ENCODE assay signal across 12 cellular contexts in the genomic region with DNA sequence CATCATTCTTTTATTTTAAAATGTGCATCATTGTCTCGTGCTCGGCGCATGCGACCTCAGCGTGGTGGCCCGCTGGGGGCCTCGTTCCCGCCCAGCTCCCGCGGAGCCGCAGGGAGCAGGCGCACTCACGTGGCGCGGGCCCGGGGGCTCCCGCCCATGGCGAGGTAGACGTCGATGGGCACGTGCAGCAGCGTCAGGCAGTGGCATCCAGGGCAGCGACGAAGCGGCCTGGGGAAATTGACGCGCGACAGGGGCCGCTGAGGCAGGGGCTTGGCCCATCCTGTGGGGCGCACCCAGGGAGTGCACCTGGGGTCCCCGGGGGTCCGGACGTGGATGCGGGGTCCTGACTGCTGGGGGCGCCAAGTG. TPM values are rescaled to one million over a fixed set of nuclear protein-coding genes. Genes with fewer than 3 reads are reported as not detected.
DNase-seq lines count a peak whose midpoint lies in the region; ATAC-seq, FAIRE-seq and TF ChIP-seq lines count a peak whose summit lies in the region.
"Had no signal": no experiment of that assay in that cellular context is flagged by ENCODE, and none has a peak within 500 bp of the region (broad histone marks: within the 10 kb centered on the region; RNA-seq: fewer than 3 reads in every experiment).

No MANE protein-coding gene starts in this region.

- H3K4me3 ChIP-seq in DOHH2 (ENCODE audit: low read length) (peak overlapping the region; percentile 37), K562 (no peak overlapping the region), lower lobe of right lung (peak overlapping the region; percentile 44), stomach (peak overlapping the region; percentile 40 to 58 (median 44))
- H3K4me3 ChIP-seq: SK-N-MC had no signal

- H3K9me3 ChIP-seq in DOHH2 (ENCODE audit: control insufficient read depth, insufficient read depth, low read length), result no peaks in the 10 kb centered on the region
- H3K9me3 ChIP-seq in K562 (replicated peaks; ENCODE audit: control insufficient read depth, insufficient read depth, low read depth, low read length), result no peaks in the 10 kb centered on the region
- no peaks in the 10 kb centered on the region for H3K9me3 ChIP-seq in lower lobe of right lung
- H3K9me3 ChIP-seq in stomach, result no peaks in the 10 kb centered on the region

- TF ChIP-seq POLR2A in K562 (conservative IDR thresholded peaks at IDR 0.05) (no peak), stomach (IDR thresholded peaks at IDR 0.05) (no peak)

- ATAC-seq in K562 (no peak), lower lobe of right lung (peak in 1 of 2 donors; percentile 23)

- TF ChIP-seq EP300 in K562 (IDR thresholded peaks at IDR 0.05; ENCODE audit: low read length) (no peak), stomach (IDR thresholded peaks at IDR 0.05) (no peak)

- no peaks in the 10 kb centered on the region for H3K9me2 ChIP-seq in DOHH2 (replicated peaks; ENCODE audit: control insufficient read depth, low read length)

- H3K27me3 ChIP-seq in DOHH2 (ENCODE audit: control insufficient read depth, low read length) (no peaks in the 10 kb centered on the region), K562 (ENCODE audit: control insufficient read depth in 2 of 2, insufficient read depth in 2 of 2, low read length in 2 of 2) (no peaks in the 10 kb centered on the region), lower lobe of right lung (ENCODE audit: low read depth) (no peaks in the 10 kb centered on the region), stomach (no peaks in the 10 kb centered on the region)

- H3K4me2 ChIP-seq in DOHH2 (ENCODE audit: low read length) (peak overlapping the region; percentile 53), K562 (ENCODE audit: insufficient read depth, low read length) (no peak overlapping the region)

- peaks cover 9% of the 10 kb centered on the region; the same call in 1 of the 2 replicates for H3K36me3 ChIP-seq in DOHH2 (ENCODE audit: control insufficient read depth, low read length)
- peaks cover 49% of the 10 kb centered on the region for H3K36me3 ChIP-seq in K562 (ENCODE audit: control insufficient read depth, insufficient read depth, low read length)
- peaks cover 24% of the 10 kb centered on the region for H3K36me3 ChIP-seq in lower lobe of right lung
- H3K36me3 ChIP-seq in stomach, result peaks cover 12 to 34% (median 27%) of the 10 kb centered on the region in 4 donors

- POLR2A ChIA-PET in K562 (lab: Yijun Ruan, JAX), result interaction anchor here (0.5 to 0.6 kb wide), 2 partner anchors 9 to 16 kb away, joined by 3 to 4 read pairs; no protein-coding TSS in a partner anchor

- H3K9ac ChIP-seq in K562 (ENCODE audit: insufficient read depth in 1 of 2, low read depth in 2 of 2, low read length in 2 of 2), result no peak overlapping the region

- no peaks in the 10 kb centered on the region for H4K20me1 ChIP-seq in DOHH2 (ENCODE audit: control insufficient read depth, insufficient read depth, low read depth, low read length)
- H4K20me1 ChIP-seq in K562 (replicated peaks; ENCODE audit: control insufficient read depth, insufficient read depth, low read length), result no peaks in the 10 kb centered on the region

- no peak overlapping the region for H2AFZ ChIP-seq in K562 (ENCODE audit: low read depth, low read length)

- FAIRE-seq in K562 (lab: Jason Lieb, UNC), result no peak

- WGBS in K562 (ENCODE audit: insufficient coverage, low coverage, missing lambda C conversion rate), result 93% methylated on average over 16 of the region's 35 CpGs
- WGBS in stomach, 5 donors, result 50 to 67% (median 61%) methylated on average over 22 to 35 of the region's 35 CpGs

- no peak for DNase-seq in K562 (ENCODE audit: extremely low read depth in 1 of 4, low spot score in 3 of 4)
- no peak for DNase-seq in lower lobe of right lung
- DNase-seq in stomach, result no peak
- DNase-seq in HK-2 (ENCODE audit: unreplicated experiment), result no peak
- no peak for DNase-seq in mesenteric fat pad (ENCODE audit: low spot score)
- no peak for DNase-seq in NCI-H1417 (lab: John Stamatoyannopoulos, UW)
- DNase-seq in SKM-1 (lab: John Stamatoyannopoulos, UW; ENCODE audit: unreplicated experiment), result no peak
- DNase-seq: COR-L47, NCI-H1105, NCI-H82 had no signal

- CTCF ChIA-PET in K562 (lab: Yijun Ruan, JAX; ENCODE audit: low intra/inter-chr PET ratio), result no interaction called here

- H3K27ac ChIP-seq in DOHH2 (ENCODE audit: low read depth, low read length), result no peak overlapping the region
- H3K27ac ChIP-seq in K562 (ENCODE audit: extremely low read depth, low read depth, low read length), result no peak overlapping the region
- H3K27ac ChIP-seq in lower lobe of right lung, result no peak overlapping the region
- peak overlapping the region in 3 of 5 donors; percentile 21 to 73 (median 32) for H3K27ac ChIP-seq in stomach
- H3K27ac ChIP-seq: SK-N-MC had no signal

- H3K4me1 ChIP-seq in DOHH2 (ENCODE audit: control insufficient read depth, low read length), result peaks cover 27% of the 10 kb centered on the region
- peaks cover 0 to 4% of the 10 kb centered on the region in 2 experiments; a peak in 1 of 5 replicates for H3K4me1 ChIP-seq in K562 (replicated peaks in 1 of 2; ENCODE audit: control insufficient read depth in 2 of 2, insufficient read depth in 2 of 2, low read length in 2 of 2)
- peaks cover 15% of the 10 kb centered on the region for H3K4me1 ChIP-seq in lower lobe of right lung
- peaks cover 14 to 26% (median 21%) of the 10 kb centered on the region in 4 donors for H3K4me1 ChIP-seq in stomach

- no peak for TF ChIP-seq CTCF in DOHH2 (IDR thresholded peaks at IDR 0.05; ENCODE audit: low read depth, low read length, poor library complexity, severe bottlenecking)
- no peak for TF ChIP-seq CTCF in K562 (IDR thresholded peaks at IDR 0.05 in 2 of 3, conservative IDR thresholded peaks at IDR 0.05 in 1 of 3; ENCODE audit: insufficient read depth in 2 of 3, low read depth in 1 of 3, low read length in 3 of 3)
- no peak for TF ChIP-seq CTCF in lower lobe of right lung (IDR thresholded peaks at IDR 0.05)
- TF ChIP-seq CTCF in stomach (IDR thresholded peaks at IDR 0.05), result no peak

- H3K79me2 ChIP-seq in DOHH2 (ENCODE audit: control insufficient read depth, low read length) (no peaks in the 10 kb centered on the region), K562 (ENCODE audit: control insufficient read depth, insufficient read depth, low read length) (no peaks in the 10 kb centered on the region)

- H3K9me1 ChIP-seq in K562 (ENCODE audit: control insufficient read depth, insufficient read depth, low read length), result no peaks in the 10 kb centered on the region

- intact Hi-C loops in K562 (cut with micrococcal nuclease) (no loop called here), lower lobe of right lung (cut with DNase I) (no loop called here), stomach (cut with DNase I; ENCODE audit: low total_unique reads) (no loop called here)

- in situ Hi-C loops in K562 (cut with MboI), result no loop called here

- H3F3A ChIP-seq in DOHH2 (ENCODE audit: control insufficient read depth, insufficient read depth), result peaks cover 15% of the 10 kb centered on the region

- no TSS peak for BruUV-seq in K562 (replicated peaks; lab: Mats Ljungman, UMichigan)

- TF ChIP-seq RAD21 in K562 (CRISPR knock-in tag; conservative IDR thresholded peaks at IDR 0.05 in 1 of 2, IDR thresholded peaks at IDR 0.05 in 1 of 2), result no peak

RNA-seq across cellular contexts. Expression of gene FAM229A, which starts 1.0 kb away (rescaled TPM):
- 86.3 and 131 TPM in 2 replicates for total RNA-seq in K562 (2011; cell fraction: chromatin; rRNA removed; ENCODE audit: low replicate concordance)
- 70.1 and 80.5 TPM in 2 replicates for total RNA-seq in K562 (2011; cell fraction: nucleolus; rRNA removed)
- total RNA-seq in K562 (2011; cell fraction: nucleoplasm; rRNA removed), result 83.9 and 97.2 TPM in 2 replicates
- total RNA-seq in K562 (2014; rRNA removed), result 6.7 and 7.4 TPM in 2 replicates
- 3.6 and 4.0 TPM in 2 replicates for total RNA-seq in K562 (2014; rRNA removed; fragmentation: Illumina TruSeq; extraction: Trizol)
- 2.9 and 3.4 TPM in 2 replicates for total RNA-seq in K562 (2015; rRNA removed; fragmentation: Illumina TruSeq; extraction: Trizol)
- 11.6 and 12.7 TPM in 2 replicates for total RNA-seq in K562 (2021)
- polyA plus RNA-seq in K562 (2011; rRNA removed), result 10.9 and 18.6 TPM in 2 replicates
- 7.0 and 9.1 TPM in 2 replicates for polyA plus RNA-seq in K562 (2011; cell fraction: cytosol; rRNA removed)
- polyA plus RNA-seq in K562 (2011; cell fraction: nucleus; rRNA removed), result 76.1 and 118 TPM in 2 replicates
- 9.5 and 33.7 TPM in 2 replicates for polyA plus RNA-seq in K562 (2012)
- polyA plus RNA-seq in K562 (2014; fragmentation: Illumina TruSeq; extraction: Trizol), result 9.5 and 9.7 TPM in 2 replicates
- polyA plus RNA-seq in K562 (2014; fragmentation: Nextera tagmentation; extraction: Ambion mirVana), result under 1 TPM; 0.04 TPM
- 17.9 and 21.6 TPM in 2 replicates for polyA plus RNA-seq in K562 (2014; rRNA removed)
- polyA minus RNA-seq in K562 (2011; rRNA and poly(A)+ RNA removed), result 4.5 and 5.5 TPM in 2 replicates
- polyA minus RNA-seq in K562 (2011; cell fraction: cytosol; rRNA and poly(A)+ RNA removed), result 1.1 and 1.6 TPM in 2 replicates
- polyA minus RNA-seq in K562 (2011; cell fraction: nucleus; rRNA and poly(A)+ RNA removed), result 13.0 and 14.4 TPM in 2 replicates
- total RNA-seq in lower lobe of right lung, result 9.7 TPM
- total RNA-seq in stomach, result 10 to 100 TPM in 2 of 5 donors, 1 to 10 TPM in 3; 2.2 to 21.6 (median 8.8) TPM
- 10 to 100 TPM in 1 of 3 donors, 1 to 10 TPM in 2; 7.8 to 10.3 (median 8.7) TPM for polyA plus RNA-seq in stomach
- total RNA-seq in mesenteric fat pad, result 6.2 TPM

RNA-seq across cellular contexts. Expression of gene TSSK3, which starts 1.0 kb away (rescaled TPM):
- total RNA-seq in K562 (2011; cell fraction: chromatin; rRNA removed; ENCODE audit: low replicate concordance), result 22.5 and 34.3 TPM in 2 replicates
- total RNA-seq in K562 (2011; cell fraction: nucleolus; rRNA removed), result 17.5 and 20.7 TPM in 2 replicates
- total RNA-seq in K562 (2011; cell fraction: nucleoplasm; rRNA removed), result 28.9 and 47.3 TPM in 2 replicates
- total RNA-seq in K562 (2014; rRNA removed), result 0.27 and 1.8 TPM in 2 replicates
- total RNA-seq in K562 (2014; rRNA removed; fragmentation: Illumina TruSeq; extraction: Trizol), result 1.9 and 2.5 TPM in 2 replicates
- 2.8 and 4.3 TPM in 2 replicates for total RNA-seq in K562 (2015; rRNA removed; fragmentation: Illumina TruSeq; extraction: Trizol)
- total RNA-seq in K562 (2021), result 2.3 and 3.3 TPM in 2 replicates
- polyA plus RNA-seq in K562 (2011; rRNA removed), result 2.8 and 3.6 TPM in 2 replicates
- 1.4 and 4.1 TPM in 2 replicates for polyA plus RNA-seq in K562 (2011; cell fraction: cytosol; rRNA removed)
- 8.9 and 10.3 TPM in 2 replicates for polyA plus RNA-seq in K562 (2011; cell fraction: nucleus; rRNA removed)
- polyA plus RNA-seq in K562 (2012), result 1.8 and 11.1 TPM in 2 replicates
- polyA plus RNA-seq in K562 (2014; fragmentation: Illumina TruSeq; extraction: Trizol), result 1.6 and 3.2 TPM in 2 replicates
- polyA plus RNA-seq in K562 (2014; fragmentation: Nextera tagmentation; extraction: Ambion mirVana), result under 1 TPM; 0.66 to 0.82 TPM
- polyA plus RNA-seq in K562 (2014; rRNA removed), result 1.9 and 2.2 TPM in 2 replicates
- polyA minus RNA-seq in K562 (2011; rRNA and poly(A)+ RNA removed), result 1.8 and 1.9 TPM in 2 replicates
- not detected in 2 replicates for polyA minus RNA-seq in K562 (2011; cell fraction: cytosol; rRNA and poly(A)+ RNA removed)
- 3.2 and 4.4 TPM in 2 replicates for polyA minus RNA-seq in K562 (2011; cell fraction: nucleus; rRNA and poly(A)+ RNA removed)
- 2.1 TPM for total RNA-seq in lower lobe of right lung
- under 1 TPM in 1 of 5 donors, not detected in 4; 0.92 TPM for total RNA-seq in stomach
- polyA plus RNA-seq in stomach, result under 1 TPM in 1 of 3 donors, not detected in 2; 0.43 TPM
- 1.2 TPM for total RNA-seq in mesenteric fat pad

RNA-seq across cellular contexts. Expression of gene MARCKSL1, which starts 25.3 kb away (rescaled TPM):
- total RNA-seq in K562 (2011; cell fraction: chromatin; rRNA removed; ENCODE audit: low replicate concordance), result 19.8 and 52.7 TPM in 2 replicates
- 56.5 and 63.0 TPM in 2 replicates for total RNA-seq in K562 (2011; cell fraction: nucleolus; rRNA removed)
- total RNA-seq in K562 (2011; cell fraction: nucleoplasm; rRNA removed), result 61.2 and 72.0 TPM in 2 replicates
- total RNA-seq in K562 (2014; rRNA removed) (155 and 188 TPM in 2 replicates), K562 (2014; rRNA removed; fragmentation: Illumina TruSeq; extraction: Trizol) (85.0 and 89.5 TPM in 2 replicates), K562 (2015; rRNA removed; fragmentation: Illumina TruSeq; extraction: Trizol) (99.5 and 102 TPM in 2 replicates), K562 (2021) (236 and 247 TPM in 2 replicates), lower lobe of right lung (34.7 TPM), stomach (10 to 100 TPM in 4 of 5 donors, 1 to 10 TPM in 1; 7.6 to 99.4 (median 22.9) TPM), mesenteric fat pad (51.8 TPM)
- polyA plus RNA-seq in K562 (2011; rRNA removed) (202 and 216 TPM in 2 replicates), K562 (2014; fragmentation: Illumina TruSeq; extraction: Trizol) (325 and 361 TPM in 2 replicates), K562 (2014; fragmentation: Nextera tagmentation; extraction: Ambion mirVana) (10 to 100 TPM; 14.7 to 14.8 TPM), K562 (2014; rRNA removed) (256 and 262 TPM in 2 replicates), stomach (100 to 1,000 TPM in 1 of 3 donors, 10 to 100 TPM in 2; 46.4 to 100 (median 95.3) TPM)
- polyA plus RNA-seq in K562 (2011; cell fraction: cytosol; rRNA removed), result 300 and 303 TPM in 2 replicates
- 63.0 and 65.4 TPM in 2 replicates for polyA plus RNA-seq in K562 (2011; cell fraction: nucleus; rRNA removed)
- 99.2 and 141 TPM in 2 replicates for polyA plus RNA-seq in K562 (2012)
- 110 and 133 TPM in 2 replicates for polyA minus RNA-seq in K562 (2011; rRNA and poly(A)+ RNA removed)
- polyA minus RNA-seq in K562 (2011; cell fraction: cytosol; rRNA and poly(A)+ RNA removed), result 77.4 and 89.7 TPM in 2 replicates
- 30.2 and 47.4 TPM in 2 replicates for polyA minus RNA-seq in K562 (2011; cell fraction: nucleus; rRNA and poly(A)+ RNA removed)

RNA-seq across cellular contexts. Expression of gene BSDC1, which starts 33.0 kb away (rescaled TPM):
- total RNA-seq in K562 (2011; cell fraction: chromatin; rRNA removed; ENCODE audit: low replicate concordance), result 333 and 446 TPM in 2 replicates
- 231 TPM in 2 replicates for total RNA-seq in K562 (2011; cell fraction: nucleolus; rRNA removed)
- total RNA-seq in K562 (2011; cell fraction: nucleoplasm; rRNA removed), result 315 and 386 TPM in 2 replicates
- total RNA-seq in K562 (2014; rRNA removed), result 73.1 and 81.0 TPM in 2 replicates
- 60.4 and 68.5 TPM in 2 replicates for total RNA-seq in K562 (2014; rRNA removed; fragmentation: Illumina TruSeq; extraction: Trizol)
- 44.0 and 45.1 TPM in 2 replicates for total RNA-seq in K562 (2015; rRNA removed; fragmentation: Illumina TruSeq; extraction: Trizol)
- total RNA-seq in K562 (2021), result 73.6 and 84.8 TPM in 2 replicates
- polyA plus RNA-seq in K562 (2011; rRNA removed), result 91.6 and 125 TPM in 2 replicates
- polyA plus RNA-seq in K562 (2011; cell fraction: cytosol; rRNA removed), result 59.5 and 90.3 TPM in 2 replicates
- polyA plus RNA-seq in K562 (2011; cell fraction: nucleus; rRNA removed), result 211 and 227 TPM in 2 replicates
- polyA plus RNA-seq in K562 (2012), result 57.3 and 88.0 TPM in 2 replicates
- polyA plus RNA-seq in K562 (2014; fragmentation: Illumina TruSeq; extraction: Trizol), result 92.9 and 96.8 TPM in 2 replicates
- 10 to 100 TPM; 10.2 to 14.7 TPM for polyA plus RNA-seq in K562 (2014; fragmentation: Nextera tagmentation; extraction: Ambion mirVana)
- 94.7 and 100 TPM in 2 replicates for polyA plus RNA-seq in K562 (2014; rRNA removed)
- 52.5 and 61.4 TPM in 2 replicates for polyA minus RNA-seq in K562 (2011; rRNA and poly(A)+ RNA removed)
- polyA minus RNA-seq in K562 (2011; cell fraction: cytosol; rRNA and poly(A)+ RNA removed), result 25.3 and 34.6 TPM in 2 replicates
- polyA minus RNA-seq in K562 (2011; cell fraction: nucleus; rRNA and poly(A)+ RNA removed), result 62.3 and 95.3 TPM in 2 replicates
- total RNA-seq in lower lobe of right lung, result 63.2 TPM
- total RNA-seq in stomach, result 100 to 1,000 TPM in 1 of 5 donors, 10 to 100 TPM in 4; 35.9 to 126 (median 57.6) TPM
- polyA plus RNA-seq in stomach, result 10 to 100 TPM; 23.8 to 39.0 (median 36.8) TPM
- total RNA-seq in mesenteric fat pad, result 63.2 TPM

Comparison
In these comparisons a context has a peak if more than half of its experiments do, and no peak if none do; other contexts are left out.
1. H3K27ac ChIP-seq: peak in stomach (3 of 5); none in DOHH2 (single experiment), K562 (single experiment) and lower lobe of right lung (single experiment).